ENCODE assay signal across 8 cellular contexts in the genomic region with DNA sequence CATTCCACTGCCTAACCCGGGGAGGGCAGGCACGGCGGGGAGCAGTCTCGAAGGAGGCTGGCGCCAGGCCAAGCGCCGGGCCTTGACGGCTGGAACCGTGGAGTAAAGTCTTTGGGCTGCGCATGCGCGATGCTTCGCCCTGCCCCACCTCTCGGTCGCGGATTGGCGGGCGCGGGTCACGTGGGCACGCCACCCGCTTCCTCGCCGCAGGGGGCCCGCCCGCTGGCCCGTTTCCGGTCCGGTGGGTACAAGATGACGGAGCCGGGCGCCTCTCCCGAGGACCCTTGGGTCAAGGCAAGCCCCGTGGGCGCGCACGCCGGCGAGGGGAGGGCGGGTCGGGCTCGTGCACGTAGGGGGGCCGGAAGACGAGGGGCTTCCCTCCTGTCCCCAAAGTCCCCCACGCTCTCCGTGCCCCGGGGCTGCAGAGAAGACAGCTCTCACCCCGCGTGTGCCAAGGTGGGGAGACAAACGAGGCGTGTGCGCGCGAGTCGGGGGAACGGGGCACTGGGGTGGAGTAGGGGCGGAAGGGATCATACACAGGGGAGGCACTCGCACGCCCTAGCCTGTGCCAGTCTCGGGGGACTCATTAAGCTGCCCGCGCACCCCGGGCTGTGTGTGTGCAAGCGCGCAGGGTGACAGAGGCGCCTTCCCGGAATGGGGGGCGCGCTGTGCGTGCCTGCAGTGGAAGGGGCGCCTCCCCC. TPM values are rescaled to one million over a fixed set of nuclear protein-coding genes. Genes with fewer than 3 reads are reported as not detected.
DNase-seq lines count a peak whose midpoint lies in the region; TF ChIP-seq lines count a peak whose summit lies in the region.

A gene with protein sequence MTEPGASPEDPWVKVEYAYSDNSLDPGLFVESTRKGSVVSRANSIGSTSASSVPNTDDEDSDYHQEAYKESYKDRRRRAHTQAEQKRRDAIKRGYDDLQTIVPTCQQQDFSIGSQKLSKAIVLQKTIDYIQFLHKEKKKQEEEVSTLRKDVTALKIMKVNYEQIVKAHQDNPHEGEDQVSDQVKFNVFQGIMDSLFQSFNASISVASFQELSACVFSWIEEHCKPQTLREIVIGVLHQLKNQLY (plus strand): TSS at position 228 of the 701 bp plus-strand sequence. CDS start 25 bp downstream, at position 253.

- peaks cover 17 to 23% of the 10 kb centered on the region in 2 experiments for H3K4me1 Mint-ChIP-seq in H9
- peaks cover 61% of the 10 kb centered on the region for H3K4me1 Mint-ChIP-seq in activated naive CD4-positive, alpha-beta T cell treated with anti-CD3 and anti-CD28 coated beads, Interleukin-2, amount 10 ng/mL, durations not matched to agents 7 days and 5 days

- no peak within 1 kb of the TSS for H3T11ph ChIP-seq in H9 (ENCODE audit: low read length)

- no peak within 1 kb of the TSS for H3K27ac ChIP-seq in H9 (ENCODE audit: insufficient read length, low read depth, low read length)
- H3K27ac ChIP-seq in SK-N-SH (ENCODE audit: low read depth in 2 of 2, low read length in 1 of 2): peak within 1 kb of the TSS; percentile 58 to 91
- peak within 1 kb of the TSS; percentile 93 for H3K27ac ChIP-seq in substantia nigra (ENCODE audit: low read depth, low read length, poor library complexity, severe bottlenecking)

- H4K20me1 ChIP-seq in H9 (ENCODE audit: control insufficient read depth, insufficient read depth, insufficient read length) (no peaks in the 10 kb centered on the region), SK-N-SH (ENCODE audit: insufficient read depth) (no peaks in the 10 kb centered on the region)

- H2BK120ac ChIP-seq in H9 (ENCODE audit: low read depth, low read length, poor library complexity, severe bottlenecking): no peak within 1 kb of the TSS

- H4K5ac ChIP-seq in H9 (ENCODE audit: insufficient read length, low read depth, low read length): no peak within 1 kb of the TSS

- peaks cover 16% of the 10 kb centered on the region for H3K23me2 ChIP-seq in H9 (ENCODE audit: insufficient read length, low read depth, low read length, poor library complexity, severe bottlenecking)

- peak within 1 kb of the TSS; percentile 76 to 92 for H3K4me3 ChIP-seq in SK-N-SH (ENCODE audit: low read depth in 2 of 2, low read length in 1 of 2)

- H3K9me3 Mint-ChIP-seq in H9: no peaks in the 10 kb centered on the region
- H3K9me3 Mint-ChIP-seq in activated naive CD4-positive, alpha-beta T cell treated with anti-CD3 and anti-CD28 coated beads, Interleukin-2, amount 10 ng/mL, durations not matched to agents 7 days and 5 days: no peaks in the 10 kb centered on the region

- no peak within 1 kb of the TSS for H3K56ac ChIP-seq in H9 (ENCODE audit: insufficient read length, low read depth, low read length)

- no peak within 1 kb of the TSS for H2BK12ac ChIP-seq in H9 (ENCODE audit: insufficient read length, low read depth, low read length)

- POLR2A ChIA-PET in SK-N-SH (lab: Yijun Ruan, JAX): interaction anchor here (0.8 to 1.3 kb wide), 4 partner anchors 10 to 31 kb away, joined by 3 to 7 read pairs (median 4); a partner anchor contains a TSS

- H2BK20ac ChIP-seq in H9 (ENCODE audit: low read depth, low read length, poor library complexity, severe bottlenecking): no peak within 1 kb of the TSS

- TF ChIP-seq EP300 in SK-N-SH (IDR thresholded peaks at IDR 0.05; ENCODE audit: borderline replicate concordance in 1 of 2, low read depth in 1 of 2, low read length in 1 of 2): no peak

- no peaks in the 10 kb centered on the region for H3K27me3 Mint-ChIP-seq in H9 (ENCODE audit: low read depth)
- peaks cover 6% of the 10 kb centered on the region for H3K27me3 Mint-ChIP-seq in activated naive CD4-positive, alpha-beta T cell treated with anti-CD3 and anti-CD28 coated beads, Interleukin-2, amount 10 ng/mL, durations not matched to agents 7 days and 5 days

- CTCF ChIA-PET in SK-N-SH (lab: Yijun Ruan, JAX): interaction anchor here (0.7 to 8.3 kb wide), 4 partner anchors 12 to 112 kb away, joined by 3 to 51 read pairs (median 25); a partner anchor contains a TSS
- CTCF ChIA-PET in activated naive CD4-positive, alpha-beta T cell treated with anti-CD3 and anti-CD28 coated beads, Interleukin-2, amount 10 ng/mL, durations not matched to agents 7 days and 5 days (lab: Charles Lee): interaction anchor here (1.0 to 2.7 kb wide), 2 partner anchors 11 to 37 kb away, joined by 3 to 20 read pairs; a partner anchor contains a TSS

- H3K9ac ChIP-seq in H9 (ENCODE audit: extremely low read depth, insufficient read length, low read length): peak within 1 kb of the TSS; percentile 29
- peak within 1 kb of the TSS; percentile 80 for H3K9ac ChIP-seq in SK-N-SH

- no peak within 1 kb of the TSS for H3K4ac ChIP-seq in H9 (ENCODE audit: low read depth, low read length)

- TF ChIP-seq CTCF in H9 (conservative IDR thresholded peaks at IDR 0.05) (no peak; the same call in 2 of the 3 replicates), SK-N-SH (IDR thresholded peaks at IDR 0.05) (no peak; the same call in 1 of the 2 replicates)

- H3K36me3 Mint-ChIP-seq in H9 (ENCODE audit: insufficient read depth in 1 of 3, low read depth in 3 of 3): peaks cover 24 to 68% (median 59%) of the 10 kb centered on the region in 3 experiments
- peaks cover 58% of the 10 kb centered on the region for H3K36me3 Mint-ChIP-seq in activated naive CD4-positive, alpha-beta T cell treated with anti-CD3 and anti-CD28 coated beads, Interleukin-2, amount 10 ng/mL, durations not matched to agents 7 days and 5 days

- H3K79me2 ChIP-seq in H9 (ENCODE audit: insufficient read depth, low read length) (peaks cover 7% of the 10 kb centered on the region; the same call in 1 of the 2 replicates), SK-N-SH (ENCODE audit: insufficient read depth) (peaks cover 78% of the 10 kb centered on the region)

- H3K14ac ChIP-seq in H9 (ENCODE audit: insufficient read depth, low read length): no peak within 1 kb of the TSS; the same call in 1 of the 2 replicates

- no peak within 1 kb of the TSS for H4K8ac ChIP-seq in H9 (replicated peaks; ENCODE audit: insufficient read length, low read depth, low read length)

- H3K18ac ChIP-seq in H9 (ENCODE audit: insufficient read length, low read depth, low read length): no peak within 1 kb of the TSS

- no peak within 1 kb of the TSS for H3K23ac ChIP-seq in H9 (ENCODE audit: insufficient read length, low read depth, low read length)

- H3F3A ChIP-seq in SK-N-SH (replicated peaks; ENCODE audit: insufficient read depth): peaks cover 39% of the 10 kb centered on the region

- no peaks in the 10 kb centered on the region for H3K9me2 ChIP-seq in SK-N-SH

- WGBS in H9 (ENCODE audit: extremely low coverage, insufficient read length, low lambda C conversion rate): no CpG with 5 or more reads among the region's 72 CpGs
- 1% methylated on average over 16 of the region's 72 CpGs for WGBS in SK-N-SH (ENCODE audit: low lambda C conversion rate)

- peaks cover 41 to 59% of the 10 kb centered on the region in 2 experiments for H3K36me3 ChIP-seq in SK-N-SH (replicated peaks in 1 of 2; ENCODE audit: control insufficient read depth in 1 of 2, insufficient read depth in 2 of 2, low read length in 1 of 2)

- no peak for TF ChIP-seq RAD21 in SK-N-SH (IDR thresholded peaks at IDR 0.05; ENCODE audit: low read length)

- no peak within 1 kb of the TSS for H2BK5ac ChIP-seq in H9 (ENCODE audit: insufficient read length, low read length)

- no peak within 1 kb of the TSS for H4K91ac ChIP-seq in H9 (ENCODE audit: insufficient read length, low read depth, low read length)

- H3K4me2 ChIP-seq in H9 (ENCODE audit: insufficient read depth, insufficient read length, low read length) (peak within 1 kb of the TSS; percentile 82), SK-N-SH (peak within 1 kb of the TSS; percentile 98)

- no peak within 1 kb of the TSS for H2AFZ ChIP-seq in H9 (ENCODE audit: low read length)
- H2AFZ ChIP-seq in SK-N-SH (ENCODE audit: low read depth): peak within 1 kb of the TSS; percentile 78

- H3K9me3 ChIP-seq in H9 (ENCODE audit: control insufficient read depth, low read depth, low read length) (no peaks in the 10 kb centered on the region), SK-N-SH (no peaks in the 10 kb centered on the region)

- H3K27me3 ChIP-seq in H9 (ENCODE audit: insufficient read depth, low read length): no peaks in the 10 kb centered on the region
- H3K27me3 ChIP-seq in SK-N-SH (ENCODE audit: insufficient read depth): no peaks in the 10 kb centered on the region

- H3K27ac Mint-ChIP-seq in H9: peak within 1 kb of the TSS; percentile 86 to 99 (median 87); a peak in 6 of 7 replicates
- peak within 1 kb of the TSS; percentile 95 for H3K27ac Mint-ChIP-seq in activated naive CD4-positive, alpha-beta T cell treated with anti-CD3 and anti-CD28 coated beads, Interleukin-2, amount 10 ng/mL, durations not matched to agents 7 days and 5 days

- H3K4me1 ChIP-seq in H9 (ENCODE audit: insufficient read depth, low read length): peaks cover 2% of the 10 kb centered on the region; the same call in 1 of the 2 replicates
- peaks cover 4 to 28% of the 10 kb centered on the region in 2 experiments; a peak in 3 of 4 replicates for H3K4me1 ChIP-seq in SK-N-SH (ENCODE audit: control insufficient read depth in 1 of 2, insufficient read depth in 2 of 2, low read depth in 1 of 2, low read length in 1 of 2)

- DNase-seq in DMS114 treated with DMSO at 0.1 percent for 48 hours (lab: John Stamatoyannopoulos, UW; ENCODE audit: unreplicated experiment): peak; percentile 64
- peak; percentile 95 for DNase-seq in H9
- peak; percentile 78 for DNase-seq in NCI-H1048 (lab: John Stamatoyannopoulos, UW)
- peak; percentile 100 for DNase-seq in SK-N-SH
- DNase-seq in activated naive CD4-positive, alpha-beta T cell treated with anti-CD3 and anti-CD28 coated beads, Interleukin-2, amount 10 ng/mL, durations not matched to agents 7 days and 5 days: peak; percentile 94
- DNase-seq in germinal center (ENCODE audit: low spot score): peak; percentile 100
- DNase-seq in nucleus accumbens (lab: John Stamatoyannopoulos, UW): peak in 55 of 56 donors; percentile 56 to 96 (median 88)
- peak; percentile 37 to 97 (median 88) for DNase-seq in substantia nigra (lab: John Stamatoyannopoulos, UW)

- peaks cover 4% of the 10 kb centered on the region for H3K79me1 ChIP-seq in H9 (ENCODE audit: insufficient read depth, low read depth, low read length, poor library complexity, severe bottlenecking)

- H2BK15ac ChIP-seq in H9 (ENCODE audit: low read depth, low read length): no peak within 1 kb of the TSS

- H2AK5ac ChIP-seq in H9 (ENCODE audit: insufficient read length, low read length): no peak within 1 kb of the TSS

- H3K4me3 Mint-ChIP-seq in H9: peak within 1 kb of the TSS; percentile 96 to 97
- H3K4me3 Mint-ChIP-seq in activated naive CD4-positive, alpha-beta T cell treated with anti-CD3 and anti-CD28 coated beads, Interleukin-2, amount 10 ng/mL, durations not matched to agents 7 days and 5 days: peak within 1 kb of the TSS; percentile 93

TF ChIP-seq in SK-N-SH, 30 proteins besides CTCF, POLR2A, EP300 and RAD21 (continues in another document):
- no peak for TF ChIP-seq FOSL2 (IDR thresholded peaks at IDR 0.05; ENCODE audit: borderline replicate concordance, low read depth)

RNA-seq across cellular contexts. Expression of the gene that starts here (rescaled TPM):
- total RNA-seq in H9 (2021): 42.1 and 45.3 TPM in 2 replicates
- polyA plus RNA-seq in SK-N-SH (2012; rRNA removed): 44.5 and 66.4 TPM in 2 replicates
- polyA plus RNA-seq in SK-N-SH (2012; cell fraction: cytosol; rRNA removed): 33.1 and 41.8 TPM in 2 replicates
- 154 and 172 TPM in 2 replicates for polyA plus RNA-seq in SK-N-SH (2012; cell fraction: nucleus; rRNA removed)
